ENCODE assay signal across 11 cellular contexts in genomic region chr2:64939332-64939917, GRCh38. TPM values are rescaled to one million over a fixed set of nuclear protein-coding genes. Genes with fewer than 3 reads are reported as not detected.
A peak's percentile ranks its signal among the peaks of the same experiment; 100 is the strongest.
DNase-seq lines count a peak whose midpoint lies in the region; ATAC-seq and TF ChIP-seq lines count a peak whose summit lies in the region.
"Had no signal": no experiment of that assay in that cellular context is flagged by ENCODE, and none has a peak within 500 bp of the region (broad histone marks: within the 10 kb centered on the region; RNA-seq: fewer than 3 reads in every experiment).

No MANE protein-coding gene starts in this region.

- H3K4me1 Mint-ChIP-seq in T-helper 1 cell treated with Interleukin-12 subunit alpha and Interleukin-12 subunit beta and Interleukin-4 antibody, amounts not matched to agents 30 μg/mL and 1 μg/mL, for 36 hours (ENCODE audit: low read depth): peaks cover 32% of the 10 kb centered on the region

- peak; percentile 53 for ATAC-seq in HG02938 (IDR thresholded peaks at IDR 0.05; ENCODE audit: unreplicated experiment)
- ATAC-seq: PC-3 had no signal

- no peaks in the 10 kb centered on the region for H4K20me1 ChIP-seq in BLaER1 treated with 17β-estradiol and CSF1 and Interleukin-3, amounts not matched to agents 10 nM and 100 nM

- H3K4me2 ChIP-seq in BLaER1 treated with 17β-estradiol and CSF1 and Interleukin-3, amounts not matched to agents 10 nM and 100 nM: peak overlapping the region in 9 of 11 experiments; percentile 7 to 87 (median 31); a peak in 10 of 22 replicates

- H3K4me1 ChIP-seq in BLaER1 treated with 17β-estradiol and CSF1 and Interleukin-3, amounts not matched to agents 10 nM and 100 nM: peaks cover 39 to 72% (median 57%) of the 10 kb centered on the region in 10 experiments

- peak overlapping the region; percentile 4 for H3K4me3 Mint-ChIP-seq in T-helper 1 cell treated with Interleukin-12 subunit alpha and Interleukin-12 subunit beta and Interleukin-4 antibody, amounts not matched to agents 30 μg/mL and 1 μg/mL, for 36 hours

- H3K9ac ChIP-seq in BLaER1 treated with 17β-estradiol and CSF1 and Interleukin-3, amounts not matched to agents 10 nM and 100 nM: no peak overlapping the region
- H3K9ac ChIP-seq: GM23248 had no signal

- peaks cover 11% of the 10 kb centered on the region for H3K9me3 Mint-ChIP-seq in T-helper 1 cell treated with Interleukin-12 subunit alpha and Interleukin-12 subunit beta and Interleukin-4 antibody, amounts not matched to agents 30 μg/mL and 1 μg/mL, for 36 hours

- H3K27me3 ChIP-seq in BLaER1 treated with 17β-estradiol and CSF1 and Interleukin-3, amounts not matched to agents 10 nM and 100 nM: no peaks in the 10 kb centered on the region
- H3K27me3 ChIP-seq: dorsolateral prefrontal cortex had no signal

- no peaks in the 10 kb centered on the region for H3K36me3 Mint-ChIP-seq in T-helper 1 cell treated with Interleukin-12 subunit alpha and Interleukin-12 subunit beta and Interleukin-4 antibody, amounts not matched to agents 30 μg/mL and 1 μg/mL, for 36 hours (ENCODE audit: low read depth)

- in situ Hi-C loops in GM18951 (cut with MboI; ENCODE audit: low sequenced_read_pairs, unreplicated experiment): no loop called here

- DNase-seq in NCI-H1048 (lab: John Stamatoyannopoulos, UW) (no peak), DMS153 (lab: John Stamatoyannopoulos, UW) (no peak), dermis blood vessel endothelial cell (no peak), H4 (ENCODE audit: low spot score) (no peak)
- DNase-seq: dorsolateral prefrontal cortex, GM23248, PC-3 had no signal

- no peaks in the 10 kb centered on the region for H3K36me3 ChIP-seq in BLaER1 treated with 17β-estradiol and CSF1 and Interleukin-3, amounts not matched to agents 10 nM and 100 nM

- H3K27ac Mint-ChIP-seq in T-helper 1 cell treated with Interleukin-12 subunit alpha and Interleukin-12 subunit beta and Interleukin-4 antibody, amounts not matched to agents 30 μg/mL and 1 μg/mL, for 36 hours: peak overlapping the region; percentile 1

- peak; percentile 36 for TF ChIP-seq POLR2A in GM18951 (IDR thresholded peaks at IDR 0.05; ENCODE audit: extremely low read depth, insufficient read depth, insufficient read length)

- H3K27me3 Mint-ChIP-seq in T-helper 1 cell treated with Interleukin-12 subunit alpha and Interleukin-12 subunit beta and Interleukin-4 antibody, amounts not matched to agents 30 μg/mL and 1 μg/mL, for 36 hours (ENCODE audit: low read depth): no peaks in the 10 kb centered on the region

- no peak overlapping the region for H3K4me3 ChIP-seq in BLaER1 treated with 17β-estradiol and CSF1 and Interleukin-3, amounts not matched to agents 10 nM and 100 nM
- H3K4me3 ChIP-seq: dorsolateral prefrontal cortex, GM23248 had no signal

- H3K27ac ChIP-seq in BLaER1 treated with 17β-estradiol and CSF1 and Interleukin-3, amounts not matched to agents 10 nM and 100 nM: no peak overlapping the region
- H3K27ac ChIP-seq: dorsolateral prefrontal cortex, GM23248 had no signal

- H3K9me3 ChIP-seq in BLaER1 treated with 17β-estradiol and CSF1 and Interleukin-3, amounts not matched to agents 10 nM and 100 nM (replicated peaks in 1 of 11): peaks cover 0 to 16% (median 10%) of the 10 kb centered on the region in 11 experiments; a peak in 11 of 22 replicates

RNA-seq across cellular contexts. Expression of gene SLC1A4, which starts 49.8 kb away (rescaled TPM):
- 12.3 and 15.1 TPM in 2 replicates for total RNA-seq in dermis blood vessel endothelial cell
- 27.0 and 30.1 TPM in 2 replicates for total RNA-seq in H4 (2014; rRNA removed; shearing (Covaris generic))
